In the genomic region with DNA sequence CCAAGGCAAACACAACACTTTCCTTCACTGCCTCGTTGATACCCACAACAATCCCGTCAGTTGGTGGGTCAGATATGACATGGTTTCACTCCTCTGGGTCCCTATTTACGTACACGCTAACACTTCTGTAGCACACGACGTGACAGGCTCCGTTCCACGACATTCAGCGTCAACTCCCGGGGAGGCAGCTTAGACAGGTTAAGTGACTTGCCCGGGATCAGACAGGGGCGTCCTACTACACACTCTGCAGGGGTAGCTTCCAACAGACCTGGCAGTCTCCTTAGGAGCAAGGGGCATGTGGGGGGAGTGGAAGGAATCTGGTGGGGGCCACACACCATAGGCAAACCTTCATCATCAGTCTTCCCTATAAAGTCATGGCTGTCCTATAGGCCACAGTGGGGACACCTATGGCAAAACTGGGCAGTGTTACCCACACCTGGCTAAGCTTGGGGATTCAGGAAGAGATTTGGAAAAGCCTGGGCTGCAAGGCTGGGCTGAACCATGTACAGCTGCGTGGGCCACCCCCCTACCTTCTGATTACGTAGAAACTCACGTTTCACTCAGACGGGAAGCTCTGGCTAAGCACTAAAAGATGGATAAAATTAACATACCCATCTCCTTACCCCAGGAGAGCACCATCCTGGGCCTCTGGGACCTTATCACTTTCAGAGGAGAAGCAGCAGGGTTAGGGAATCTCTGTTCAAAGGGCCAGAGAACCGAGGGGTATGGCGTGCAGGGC, we compare ENCODE assay signal across 8 cellular contexts.
A peak's percentile ranks its signal among the peaks of the same experiment; 100 is the strongest.
DNase-seq lines count a peak whose midpoint lies in the region; ATAC-seq, FAIRE-seq and TF ChIP-seq lines count a peak whose summit lies in the region.

No MANE protein-coding gene starts in this region.

- no peaks in the 10 kb centered on the region for H3K27me3 ChIP-seq in GM06990 (replicated peaks; ENCODE audit: control insufficient read depth, insufficient read depth, low read length)
- no peaks in the 10 kb centered on the region for H3K27me3 ChIP-seq in NT2/D1 (ENCODE audit: insufficient read depth, insufficient read length)
- H3K27me3 ChIP-seq in neutrophil, result no peaks in the 10 kb centered on the region

- H3K4me1 ChIP-seq in NT2/D1 (ENCODE audit: insufficient read depth, insufficient read length) (peaks cover 4% of the 10 kb centered on the region), neutrophil (ENCODE audit: control insufficient read depth in 1 of 2, insufficient read depth in 1 of 2, low read depth in 1 of 2, low read length in 1 of 2) (peaks cover 17 to 25% of the 10 kb centered on the region in 2 experiments)

- H3K36me3 ChIP-seq in GM06990 (ENCODE audit: control insufficient read depth, insufficient read depth, low read length), result peaks cover 4% of the 10 kb centered on the region
- H3K36me3 ChIP-seq in NT2/D1 (ENCODE audit: insufficient read depth, insufficient read length, low read length), result peaks cover 17% of the 10 kb centered on the region
- H3K36me3 ChIP-seq in neutrophil, result peaks cover 15% of the 10 kb centered on the region

- H3K9me3 Mint-ChIP-seq in effector memory CD8-positive, alpha-beta T cell, result no peaks in the 10 kb centered on the region

- no peak for ATAC-seq in effector memory CD8-positive, alpha-beta T cell (replicated peaks)
- ATAC-seq in GM19324 (IDR thresholded peaks at IDR 0.05; ENCODE audit: low FRiP score, unreplicated experiment), result no peak

- H3K4me3 Mint-ChIP-seq in effector memory CD8-positive, alpha-beta T cell, result peak overlapping the region; percentile 82

- H3K4me3 ChIP-seq in GM06990 (replicated peaks; ENCODE audit: low read depth, low read length) (peak overlapping the region; percentile 85), NT2/D1 (ENCODE audit: insufficient read length, low read depth) (peak overlapping the region; percentile 62), neutrophil (ENCODE audit: low read depth in 1 of 2, low read length in 1 of 2) (peak overlapping the region; percentile 89 to 98)

- H3K36me3 Mint-ChIP-seq in effector memory CD8-positive, alpha-beta T cell (ENCODE audit: insufficient read depth), result peaks cover 33% of the 10 kb centered on the region

- H3K27ac ChIP-seq in neutrophil, result no peak overlapping the region

- H3K9me3 ChIP-seq in NT2/D1 (ENCODE audit: insufficient read depth, low read length) (no peaks in the 10 kb centered on the region), neutrophil (no peaks in the 10 kb centered on the region)

- H3K9ac ChIP-seq in NT2/D1 (ENCODE audit: insufficient read length, low read depth), result peak overlapping the region; percentile 85

- DNase-seq in GM06990 (ENCODE audit: extremely low read depth, insufficient read length), result no peak
- no peak for DNase-seq in NT2/D1 (ENCODE audit: low read depth, low spot score)
- DNase-seq in effector memory CD8-positive, alpha-beta T cell, result no peak
- DNase-seq in NAMALWA (ENCODE audit: low spot score), result no peak
- no peak for DNase-seq in RCC 7860 (ENCODE audit: low spot score)
- no peak for DNase-seq in NK-92 treated with Interleukin-12 subunit alpha and Interleukin-12 subunit beta, amount 100 ng/mL, for 24 hours (lab: John Stamatoyannopoulos, UW)

- no peaks in the 10 kb centered on the region for H3K27me3 Mint-ChIP-seq in effector memory CD8-positive, alpha-beta T cell

- peaks cover 27 to 31% of the 10 kb centered on the region in 2 donors for H3K4me1 Mint-ChIP-seq in effector memory CD8-positive, alpha-beta T cell (ENCODE audit: low read depth in 2 of 2)

- TF ChIP-seq CTCF in GM06990 (IDR thresholded peaks at IDR 0.05; ENCODE audit: insufficient read depth, low read length, poor library complexity, severe bottlenecking), result no peak
- no peak for TF ChIP-seq CTCF in neutrophil (IDR thresholded peaks at IDR 0.05)

- peak overlapping the region; percentile 58 to 81 for H3K27ac Mint-ChIP-seq in effector memory CD8-positive, alpha-beta T cell

- FAIRE-seq in RCC 7860 (lab: Jason Lieb, UNC), result no peak
